In the genomic region with DNA sequence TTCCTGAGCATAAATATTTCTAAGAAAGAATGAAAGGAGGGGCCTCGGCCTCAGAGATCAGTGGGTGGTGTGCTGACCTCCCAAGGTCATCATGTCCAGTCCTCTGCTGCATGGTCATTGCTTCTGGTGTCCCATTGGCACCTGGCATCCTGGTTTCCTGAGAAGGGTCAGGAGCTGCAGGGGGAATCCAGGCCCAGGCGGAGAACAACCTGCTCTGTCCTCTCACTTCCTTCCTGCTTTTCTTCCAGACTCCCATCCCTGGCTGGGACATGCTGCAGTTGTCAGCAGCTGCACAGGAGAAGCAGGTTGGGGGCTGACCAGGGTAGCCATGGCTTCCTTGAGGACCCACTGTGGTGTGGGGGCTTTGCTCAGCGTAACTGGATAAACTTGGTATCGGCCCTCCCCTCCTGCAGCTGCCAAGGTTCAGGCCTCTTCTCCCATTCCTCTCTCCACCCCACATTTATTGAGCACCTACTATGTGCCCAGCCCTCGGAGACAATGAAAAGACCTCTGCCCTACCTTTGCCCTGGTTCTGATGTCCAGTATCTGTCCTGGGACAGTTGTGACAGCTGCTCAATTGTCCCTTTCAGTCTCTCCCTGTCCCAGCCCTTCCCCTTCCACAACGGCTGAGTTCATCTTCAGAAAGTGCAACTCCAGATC, we compare ENCODE assay signal across 13 cellular contexts.
DNase-seq lines count a peak whose midpoint lies in the region; ATAC-seq, FAIRE-seq and TF ChIP-seq lines count a peak whose summit lies in the region.
"Had no signal": no experiment of that assay in that cellular context is flagged by ENCODE, and none has a peak within 500 bp of the region (broad histone marks: within the 10 kb centered on the region; RNA-seq: fewer than 3 reads in every experiment).

No MANE protein-coding gene starts in this region.

- CTCF ChIA-PET in K562 (lab: Yijun Ruan, JAX; ENCODE audit: low intra/inter-chr PET ratio) = interaction anchor here (0.6 kb wide), 1 partner anchor 159 kb away, joined by 3 read pairs; no protein-coding TSS in a partner anchor

- no peaks in the 10 kb centered on the region for H3K23me2 ChIP-seq in H9 (ENCODE audit: insufficient read length, low read depth, low read length, poor library complexity, severe bottlenecking)

- no peak overlapping the region for H2BK120ac ChIP-seq in H9 (ENCODE audit: low read depth, low read length, poor library complexity, severe bottlenecking)

- H3K27ac ChIP-seq in K562 (ENCODE audit: extremely low read depth, low read depth, low read length) (no peak overlapping the region), kidney (ENCODE audit: low read depth in 2 of 2, low read length in 2 of 2) (peak overlapping the region; percentile 59 to 70), skin epidermis (peak overlapping the region in 19 of 21 experiments; percentile 1 to 77 (median 59)), H9 (ENCODE audit: insufficient read length, low read depth, low read length) (no peak overlapping the region)

- no peak overlapping the region for H2BK20ac ChIP-seq in H9 (ENCODE audit: low read depth, low read length, poor library complexity, severe bottlenecking)

- H3K9me1 ChIP-seq in K562 (ENCODE audit: control insufficient read depth, insufficient read depth, low read length) = no peaks in the 10 kb centered on the region

- no peak overlapping the region for H4K91ac ChIP-seq in H9 (ENCODE audit: insufficient read length, low read depth, low read length)

- no peak overlapping the region for H3K4me2 ChIP-seq in K562 (ENCODE audit: insufficient read depth, low read length)
- H3K4me2 ChIP-seq in H9 (ENCODE audit: insufficient read depth, insufficient read length, low read length) = no peak overlapping the region

- H3K14ac ChIP-seq in H9 (ENCODE audit: insufficient read depth, low read length) = no peak overlapping the region

- H3K9me3 ChIP-seq in K562 (replicated peaks; ENCODE audit: control insufficient read depth, insufficient read depth, low read depth, low read length) (no peaks in the 10 kb centered on the region), kidney (ENCODE audit: control insufficient read depth in 1 of 2, low read length in 2 of 2) (no peaks in the 10 kb centered on the region), H9 (ENCODE audit: control insufficient read depth, low read depth, low read length) (no peaks in the 10 kb centered on the region)

- no peak overlapping the region for H3K18ac ChIP-seq in H9 (ENCODE audit: insufficient read length, low read depth, low read length)

- no peaks in the 10 kb centered on the region for H3K9me3 Mint-ChIP-seq in H9
- H3K9me3 Mint-ChIP-seq: CD8-positive, alpha-beta memory T cell; naive thymus-derived CD4-positive, alpha-beta T cell had no signal

- BruUV-seq in K562 (replicated peaks; lab: Mats Ljungman, UMichigan) = no TSS peak

- H3K56ac ChIP-seq in H9 (ENCODE audit: insufficient read length, low read depth, low read length) = no peak overlapping the region

- H3K4me1 ChIP-seq in K562 (replicated peaks in 1 of 2; ENCODE audit: control insufficient read depth in 2 of 2, insufficient read depth in 2 of 2, low read length in 2 of 2) (peaks cover 25 to 28% of the 10 kb centered on the region in 2 experiments), kidney (ENCODE audit: control insufficient read depth in 1 of 2, insufficient read depth in 1 of 2, low read depth in 1 of 2, low read length in 2 of 2) (peaks cover 23 to 24% of the 10 kb centered on the region in 2 donors), H9 (ENCODE audit: insufficient read depth, low read length) (no peaks in the 10 kb centered on the region; the same call in 1 of the 2 replicates)

- H2BK15ac ChIP-seq in H9 (ENCODE audit: low read depth, low read length) = no peak overlapping the region

- WGBS in K562 (ENCODE audit: insufficient coverage, low coverage, missing lambda C conversion rate) = 55% methylated on average over 5 of the region's 6 CpGs
- no CpG with 5 or more reads among the region's 6 CpGs for WGBS in H9 (ENCODE audit: extremely low coverage, insufficient read length, low lambda C conversion rate)

- no peak for TF ChIP-seq RAD21 in K562 (CRISPR knock-in tag; conservative IDR thresholded peaks at IDR 0.05 in 1 of 2, IDR thresholded peaks at IDR 0.05 in 1 of 2)

- H4K20me1 ChIP-seq in K562 (replicated peaks; ENCODE audit: control insufficient read depth, insufficient read depth, low read length) (no peaks in the 10 kb centered on the region), H9 (ENCODE audit: control insufficient read depth, insufficient read depth, insufficient read length) (no peaks in the 10 kb centered on the region)

- H3K79me2 ChIP-seq in K562 (ENCODE audit: control insufficient read depth, insufficient read depth, low read length) = no peaks in the 10 kb centered on the region
- no peaks in the 10 kb centered on the region for H3K79me2 ChIP-seq in H9 (ENCODE audit: insufficient read depth, low read length)

- H2BK12ac ChIP-seq in H9 (ENCODE audit: insufficient read length, low read depth, low read length) = no peak overlapping the region

- POLR2A ChIA-PET in K562 (lab: Yijun Ruan, JAX) = interaction anchor here (0.7 to 1.1 kb wide), 4 partner anchors 9 to 376 kb away, joined by 3 to 5 read pairs (median 4); no protein-coding TSS in a partner anchor

- H3K4me3 ChIP-seq in K562 (no peak overlapping the region), kidney (ENCODE audit: low read length in 2 of 2) (no peak overlapping the region), skin epidermis (no peak overlapping the region)

- H3K79me1 ChIP-seq in H9 (ENCODE audit: insufficient read depth, low read depth, low read length, poor library complexity, severe bottlenecking) = no peaks in the 10 kb centered on the region

- H3K4me1 Mint-ChIP-seq in H9 = peaks cover 0 to 4% of the 10 kb centered on the region in 2 experiments; a peak in 1 of 4 replicates

- H3K27me3 ChIP-seq in K562 (ENCODE audit: control insufficient read depth in 2 of 2, insufficient read depth in 2 of 2, low read length in 2 of 2) = no peaks in the 10 kb centered on the region
- H3K27me3 ChIP-seq in H9 (ENCODE audit: insufficient read depth, low read length) = no peaks in the 10 kb centered on the region

- TF ChIP-seq CTCF in K562 (IDR thresholded peaks at IDR 0.05 in 2 of 3, conservative IDR thresholded peaks at IDR 0.05 in 1 of 3; ENCODE audit: insufficient read depth in 2 of 3, low read depth in 1 of 3, low read length in 3 of 3) = no peak
- TF ChIP-seq CTCF in kidney (IDR thresholded peaks at IDR 0.05; ENCODE audit: borderline replicate concordance, extremely low read depth, insufficient read depth) = no peak
- no peak for TF ChIP-seq CTCF in H9 (conservative IDR thresholded peaks at IDR 0.05)

- no peaks in the 10 kb centered on the region for H3K27me3 Mint-ChIP-seq in H9 (ENCODE audit: low read depth)

- H4K8ac ChIP-seq in H9 (replicated peaks; ENCODE audit: insufficient read length, low read depth, low read length) = no peak overlapping the region

- no peak overlapping the region for H3K4me3 Mint-ChIP-seq in H9
- H3K4me3 Mint-ChIP-seq: activated naive CD8-positive, alpha-beta T cell; CD8-positive, alpha-beta memory T cell had no signal

- H3K23ac ChIP-seq in H9 (ENCODE audit: insufficient read length, low read depth, low read length) = no peak overlapping the region

- H3K4ac ChIP-seq in H9 (ENCODE audit: low read depth, low read length) = no peak overlapping the region

- H2AFZ ChIP-seq in K562 (ENCODE audit: low read depth, low read length) (no peak overlapping the region), H9 (ENCODE audit: low read length) (no peak overlapping the region)

- no peak overlapping the region for H4K5ac ChIP-seq in H9 (ENCODE audit: insufficient read length, low read depth, low read length)

- H3T11ph ChIP-seq in H9 (ENCODE audit: low read length) = no peak overlapping the region

- no peak overlapping the region for H2AK5ac ChIP-seq in H9 (ENCODE audit: insufficient read length, low read length)

- no peak overlapping the region for H2BK5ac ChIP-seq in H9 (ENCODE audit: insufficient read length, low read length)

- H3K9ac ChIP-seq in K562 (ENCODE audit: insufficient read depth in 1 of 2, low read depth in 2 of 2, low read length in 2 of 2) (0 out of 4 replicates have a peak overlapping the region, but pooled peaks of 1 of the 2 experiments have one; percentile 4), kidney (ENCODE audit: low read length in 2 of 2) (no peak overlapping the region), H9 (ENCODE audit: extremely low read depth, insufficient read length, low read length) (no peak overlapping the region)

- H3K36me3 ChIP-seq in K562 (ENCODE audit: control insufficient read depth, insufficient read depth, low read length) (no peaks in the 10 kb centered on the region), kidney (ENCODE audit: control insufficient read depth in 1 of 2, insufficient read depth in 2 of 2, low read length in 2 of 2) (no peaks in the 10 kb centered on the region)

- no peaks in the 10 kb centered on the region for H3K36me3 Mint-ChIP-seq in H9 (ENCODE audit: insufficient read depth in 1 of 3, low read depth in 3 of 3)
- H3K36me3 Mint-ChIP-seq: activated naive CD8-positive, alpha-beta T cell; CD8-positive, alpha-beta memory T cell; naive thymus-derived CD4-positive, alpha-beta T cell had no signal

- ATAC-seq in K562 (no peak), GM21529 (IDR thresholded peaks at IDR 0.05; ENCODE audit: unreplicated experiment) (no peak), HG03520 (IDR thresholded peaks at IDR 0.05; ENCODE audit: unreplicated experiment) (no peak)
- ATAC-seq: naive thymus-derived CD4-positive, alpha-beta T cell had no signal

- FAIRE-seq in HTR-8/SVneo (lab: Jason Lieb, UNC) (peak; percentile 20), K562 (lab: Jason Lieb, UNC) (no peak), kidney (lab: Jason Lieb, UNC) (no peak)
- FAIRE-seq: RCC 7860 had no signal

- in situ Hi-C loops in K562 (cut with MboI) = loop anchor here (5.0 kb wide), 1 partner anchor 116 kb away; no protein-coding TSS in a partner anchor

- TF ChIP-seq POLR2A in K562 (conservative IDR thresholded peaks at IDR 0.05) = no peak

- intact Hi-C loops in K562 (cut with micrococcal nuclease) (loop anchor here (2.0 to 5.0 kb wide), 3 partner anchors 67 to 159 kb away; no protein-coding TSS in a partner anchor), kidney (cut with DNase I) (no loop called here)

- peak overlapping the region in 1 of 3 experiments; percentile 6; a peak in 1 of 7 replicates for H3K27ac Mint-ChIP-seq in H9
- H3K27ac Mint-ChIP-seq: activated naive CD8-positive, alpha-beta T cell had no signal

- TF ChIP-seq EP300 in K562 (IDR thresholded peaks at IDR 0.05; ENCODE audit: low read length) = no peak

- DNase-seq in HTR-8/SVneo (ENCODE audit: insufficient read length, low spot score) = no peak
- DNase-seq in K562 (ENCODE audit: extremely low read depth in 1 of 4, low spot score in 3 of 4) = no peak
- no peak for DNase-seq in kidney
- no peak for DNase-seq in H9
- no peak for DNase-seq in DMS79 (lab: John Stamatoyannopoulos, UW)
- DNase-seq: CD8-positive, alpha-beta memory T cell; MM.1S had no signal

Comparison
In these comparisons a context has a peak if more than half of its experiments do, and no peak if none do; other contexts are left out.
1. H3K27ac ChIP-seq: peak in kidney (2 of 2) and skin epidermis (19 of 21); none in K562 (single experiment) and H9 (single experiment).